24 cellular contexts compared by ENCODE assay signal in genomic region chr13:107753286-107753685, GRCh38.
A peak's percentile ranks its signal among the peaks of the same experiment; 100 is the strongest.
DNase-seq lines count a peak whose midpoint lies in the region; ATAC-seq, FAIRE-seq and TF ChIP-seq lines count a peak whose summit lies in the region.
"Had no signal": no experiment of that assay in that cellular context is flagged by ENCODE, and none has a peak within 500 bp of the region (broad histone marks: within the 10 kb centered on the region; RNA-seq: fewer than 3 reads in every experiment).

No MANE protein-coding gene starts in this region.

- no peaks in the 10 kb centered on the region for H3K79me1 ChIP-seq in H9 (ENCODE audit: insufficient read depth, low read depth, low read length, poor library complexity, severe bottlenecking)

- no peak overlapping the region for H3K56ac ChIP-seq in H9 (ENCODE audit: insufficient read length, low read depth, low read length)

- H2BK20ac ChIP-seq in H9 (ENCODE audit: low read depth, low read length, poor library complexity, severe bottlenecking): no peak overlapping the region

- no peak overlapping the region for H3K14ac ChIP-seq in H9 (ENCODE audit: insufficient read depth, low read length)

- no peaks in the 10 kb centered on the region; the same call in 1 of the 2 replicates for H3K4me1 ChIP-seq in H9 (ENCODE audit: insufficient read depth, low read length)
- H3K4me1 ChIP-seq: HAP-1 had no signal

- no peak for TF ChIP-seq CTCF in H9 (conservative IDR thresholded peaks at IDR 0.05)

- no peak overlapping the region for H3K4me3 Mint-ChIP-seq in H9
- H3K4me3 Mint-ChIP-seq: CD4-positive, alpha-beta memory T cell had no signal

- no peak overlapping the region for H2BK5ac ChIP-seq in H9 (ENCODE audit: insufficient read length, low read length)

- peak; percentile 87 for FAIRE-seq in endometrium (lab: Jason Lieb, UNC)
- FAIRE-seq: G401.6, GM12892, HTR-8/SVneo had no signal

- no peaks in the 10 kb centered on the region for H3K27me3 ChIP-seq in H9 (ENCODE audit: insufficient read depth, low read length)
- H3K27me3 ChIP-seq: MG63 had no signal

- no peaks in the 10 kb centered on the region for H3K9me3 ChIP-seq in H9 (ENCODE audit: control insufficient read depth, low read depth, low read length)
- H3K9me3 ChIP-seq: HAP-1, MG63 had no signal

- H2BK15ac ChIP-seq in H9 (ENCODE audit: low read depth, low read length): no peak overlapping the region

- no peaks in the 10 kb centered on the region for H3K79me2 ChIP-seq in H9 (ENCODE audit: insufficient read depth, low read length)

- H3T11ph ChIP-seq in H9 (ENCODE audit: low read length): no peak overlapping the region

- peaks cover 25 to 36% of the 10 kb centered on the region in 2 experiments for H3K4me1 Mint-ChIP-seq in H9
- H3K4me1 Mint-ChIP-seq: CD4-positive, alpha-beta memory T cell had no signal

- no peaks in the 10 kb centered on the region for H3K36me3 Mint-ChIP-seq in H9 (ENCODE audit: insufficient read depth in 1 of 3, low read depth in 3 of 3)
- H3K36me3 Mint-ChIP-seq: CD4-positive, alpha-beta memory T cell had no signal

- DNase-seq in H9: no peak
- peak; percentile 31 for DNase-seq in NCI-H460 (ENCODE audit: extremely low read depth, low read depth)
- DNase-seq in renal cortical epithelial cell (ENCODE audit: low read depth): peak; percentile 55
- DNase-seq in NCI-H226: no peak
- DNase-seq in NCI-H2171 treated with DMSO at 0.1 percent for 48 hours (lab: John Stamatoyannopoulos, UW): no peak
- DNase-seq: C1 segment of cervical spinal cord; CD4-positive, alpha-beta memory T cell; COR-L47; KBM-7; MG63; NCI-H1048; NCI-H1417 treated with DMSO at 0.1 percent for 48 hours; NCI-H1694 treated with DMSO at 0.1 percent for 48 hours; NCI-H2081; NCI-H345; NCI-H524; NCI-H748 treated with DMSO at 0.1 percent for 48 hours; PC-3 had no signal

- H3K9ac ChIP-seq in H9 (ENCODE audit: extremely low read depth, insufficient read length, low read length): no peak overlapping the region

- H3K4me2 ChIP-seq in H9 (ENCODE audit: insufficient read depth, insufficient read length, low read length): no peak overlapping the region

- H3K27ac Mint-ChIP-seq in H9: peak overlapping the region in 2 of 3 experiments; percentile 9 to 10; a peak in 2 of 7 replicates
- H3K27ac Mint-ChIP-seq: CD4-positive, alpha-beta memory T cell had no signal

- ATAC-seq in GM18498 (IDR thresholded peaks at IDR 0.05; ENCODE audit: unreplicated experiment): no peak
- ATAC-seq: PC-3 had no signal

- no peak overlapping the region for H4K91ac ChIP-seq in H9 (ENCODE audit: insufficient read length, low read depth, low read length)

- no peaks in the 10 kb centered on the region for H3K27me3 Mint-ChIP-seq in H9 (ENCODE audit: low read depth)
- H3K27me3 Mint-ChIP-seq: CD4-positive, alpha-beta memory T cell had no signal

- H3K23ac ChIP-seq in H9 (ENCODE audit: insufficient read length, low read depth, low read length): no peak overlapping the region

- H2AK5ac ChIP-seq in H9 (ENCODE audit: insufficient read length, low read length): no peak overlapping the region

- H3K27ac ChIP-seq in H9 (ENCODE audit: insufficient read length, low read depth, low read length): no peak overlapping the region

- H4K20me1 ChIP-seq in H9 (ENCODE audit: control insufficient read depth, insufficient read depth, insufficient read length): no peaks in the 10 kb centered on the region

- H3K9me3 Mint-ChIP-seq in H9: no peaks in the 10 kb centered on the region

- no peak overlapping the region for H3K18ac ChIP-seq in H9 (ENCODE audit: insufficient read length, low read depth, low read length)

- no peak overlapping the region for H2BK120ac ChIP-seq in H9 (ENCODE audit: low read depth, low read length, poor library complexity, severe bottlenecking)

- no peaks in the 10 kb centered on the region for H3K23me2 ChIP-seq in H9 (ENCODE audit: insufficient read length, low read depth, low read length, poor library complexity, severe bottlenecking)

- H2AFZ ChIP-seq in H9 (ENCODE audit: low read length): no peak overlapping the region

- H3K4ac ChIP-seq in H9 (ENCODE audit: low read depth, low read length): no peak overlapping the region

- no peak overlapping the region for H4K5ac ChIP-seq in H9 (ENCODE audit: insufficient read length, low read depth, low read length)

- no peak overlapping the region for H2BK12ac ChIP-seq in H9 (ENCODE audit: insufficient read length, low read depth, low read length)

- WGBS in H9 (ENCODE audit: extremely low coverage, insufficient read length, low lambda C conversion rate): no CpG with 5 or more reads among the region's 4 CpGs

- no peak overlapping the region for H4K8ac ChIP-seq in H9 (replicated peaks; ENCODE audit: insufficient read length, low read depth, low read length)

Comparison
In these comparisons a context has a peak if more than half of its experiments do, and no peak if none do; other contexts are left out.
1. DNase-seq: peak in NCI-H460 (single experiment) and renal cortical epithelial cell (single experiment); none in H9 (single experiment), NCI-H226 (single experiment) and NCI-H2171 treated with DMSO at 0.1 percent for 48 hours (single experiment).